ENCODE assay signal across 8 cellular contexts in genomic region chr2:54330226-54331094, GRCh38.
DNase-seq lines count a peak whose midpoint lies in the region; ATAC-seq and TF ChIP-seq lines count a peak whose summit lies in the region.

No MANE protein-coding gene starts in this region.

- H3K27ac Mint-ChIP-seq in central memory CD8-positive, alpha-beta T cell (ENCODE audit: low read depth), result peak overlapping the region; percentile 86

- CTCF ChIA-PET in AG04450 (lab: Charles Lee), result interaction anchor here (1.2 kb wide), 2 partner anchors 124 to 374 kb away, joined by 3 to 4 read pairs; no protein-coding TSS in a partner anchor

- ATAC-seq in GM18909 (IDR thresholded peaks at IDR 0.05; ENCODE audit: poor library complexity, unreplicated experiment) (peak; percentile 98), HG03196 (IDR thresholded peaks at IDR 0.05; ENCODE audit: unreplicated experiment) (peak; percentile 96)
- ATAC-seq in activated CD4-positive, CD25-positive, alpha-beta regulatory T cell treated with anti-CD3 and anti-CD28 coated beads, Interleukin-2, amount 50 U/mL, for 24 hours, result peak; percentile 98 to 99
- ATAC-seq in central memory CD8-positive, alpha-beta T cell (replicated peaks; ENCODE audit: extremely low read depth, poor library complexity, severe bottlenecking), result peak; percentile 95

- no peak for TF ChIP-seq CTCF in AG04450 (IDR thresholded peaks at IDR 0.05; ENCODE audit: low read depth, low read length)

- H3K27me3 Mint-ChIP-seq in central memory CD8-positive, alpha-beta T cell, result peaks cover 19% of the 10 kb centered on the region

- peak overlapping the region; percentile 47 for H3K27ac ChIP-seq in AG04450 (ENCODE audit: low read depth, low read length)

- H3K4me3 ChIP-seq in AG04450 (ENCODE audit: low read depth, low read length), result peak overlapping the region; percentile 70

- H3K9me3 ChIP-seq in AG04450 (ENCODE audit: control insufficient read depth, insufficient read depth, low read length), result peaks cover 3% of the 10 kb centered on the region

- H3K27me3 ChIP-seq in AG04450 (ENCODE audit: control insufficient read depth, insufficient read depth, low read length), result no peaks in the 10 kb centered on the region

- POLR2A ChIA-PET in AG04450 (lab: Yijun Ruan, JAX), result interaction anchor here (0.6 kb wide), 1 partner anchor 136 kb away, joined by 4 read pairs; no protein-coding TSS in a partner anchor

- H3K9me3 Mint-ChIP-seq in central memory CD8-positive, alpha-beta T cell, result no peaks in the 10 kb centered on the region

- H3K36me3 Mint-ChIP-seq in central memory CD8-positive, alpha-beta T cell (ENCODE audit: insufficient read depth), result peaks cover 9% of the 10 kb centered on the region

- peak overlapping the region; percentile 85 for H3K4me3 Mint-ChIP-seq in central memory CD8-positive, alpha-beta T cell

- peaks cover 12% of the 10 kb centered on the region for H3K4me1 Mint-ChIP-seq in central memory CD8-positive, alpha-beta T cell

- DNase-seq in AG04450 (ENCODE audit: low read depth, low spot score) (peak; percentile 81), NCI-H226 (peak; percentile 84), inferior parietal cortex (ENCODE audit: extremely low spot score) (peak; percentile 97), smooth muscle cell of the brain vasculature (ENCODE audit: low read depth, low spot score) (peak; percentile 83)
- peak; percentile 62 to 76 for DNase-seq in central memory CD8-positive, alpha-beta T cell (ENCODE audit: low spot score in 2 of 2)

Comparison
In these comparisons a context has a peak if more than half of its experiments do, and no peak if none do; other contexts are left out.
1. Peak in every context shown above with its lines: DNase-seq, ATAC-seq, H3K4me3 ChIP-seq and H3K27ac ChIP-seq.